Comparison of ENCODE assay signal across 11 cellular contexts in genomic region chr18:31274915-31275314, GRCh38. TPM values are rescaled to one million over a fixed set of nuclear protein-coding genes. Genes with fewer than 3 reads are reported as not detected.
DNase-seq lines count a peak whose midpoint lies in the region; ATAC-seq and TF ChIP-seq lines count a peak whose summit lies in the region.
"Had no signal": no experiment of that assay in that cellular context is flagged by ENCODE, and none has a peak within 500 bp of the region (broad histone marks: within the 10 kb centered on the region; RNA-seq: fewer than 3 reads in every experiment).

No MANE protein-coding gene starts in this region.

- H3K27ac ChIP-seq in HEK293 (ENCODE audit: extremely low read depth, low read depth, low read length) (no peak overlapping the region), VCaP (peak overlapping the region; percentile 63), parathyroid adenoma (peak overlapping the region; percentile 70), endodermal cell (ENCODE audit: low read depth, low read length) (no peak overlapping the region)

- H2AFZ ChIP-seq in parathyroid adenoma = peak overlapping the region; percentile 30

- H3K36me3 ChIP-seq in HEK293 (ENCODE audit: control insufficient read depth in 2 of 2, insufficient read depth in 1 of 2, low read length in 2 of 2) (no peaks in the 10 kb centered on the region), parathyroid adenoma (ENCODE audit: control insufficient read depth, insufficient read depth, low read length) (no peaks in the 10 kb centered on the region), endodermal cell (ENCODE audit: control insufficient read depth, insufficient read depth, low read length) (no peaks in the 10 kb centered on the region)

- H3K27ac Mint-ChIP-seq in endodermal cell = no peak overlapping the region

- ATAC-seq in GM18868 (IDR thresholded peaks at IDR 0.05; ENCODE audit: unreplicated experiment) = no peak

- H3K36me3 Mint-ChIP-seq in endodermal cell (ENCODE audit: low read depth) = no peaks in the 10 kb centered on the region

- no peaks in the 10 kb centered on the region for H3K79me2 ChIP-seq in parathyroid adenoma

- DNase-seq in fibroblast of villous mesenchyme (ENCODE audit: low read depth) (peak; percentile 6), endodermal cell (no peak), SW480 (ENCODE audit: low spot score) (no peak)
- DNase-seq in stimulated activated CD4-positive, alpha-beta T cell treated with anti-CD3 and anti-CD28 coated beads, Interleukin-2, amount 100 ng/mL, for 48 hours = no peak
- DNase-seq: C1 segment of cervical spinal cord, NCI-H1436 had no signal

- no peaks in the 10 kb centered on the region for H3K9me3 Mint-ChIP-seq in endodermal cell

- H3K9ac ChIP-seq in parathyroid adenoma = no peak overlapping the region
- no peak overlapping the region for H3K9ac ChIP-seq in endodermal cell (ENCODE audit: extremely low read depth, low read length, poor library complexity, severe bottlenecking)

- no peaks in the 10 kb centered on the region for H3K27me3 Mint-ChIP-seq in endodermal cell (ENCODE audit: insufficient read depth)

- H3K9me3 ChIP-seq in HEK293 (ENCODE audit: control insufficient read depth, insufficient read depth, low read depth, low read length) = no peaks in the 10 kb centered on the region
- H3K9me3 ChIP-seq in parathyroid adenoma (ENCODE audit: control insufficient read depth, low read length) = no peaks in the 10 kb centered on the region
- H3K9me3 ChIP-seq in endodermal cell (ENCODE audit: control insufficient read depth, low read length) = no peaks in the 10 kb centered on the region

- no peak overlapping the region for H3K4me3 Mint-ChIP-seq in endodermal cell

- WGBS in endodermal cell (ENCODE audit: insufficient coverage in 1 of 2, insufficient read length in 1 of 2), 2 experiments = 64% methylated on average over 2 of the region's 2 CpGs; no CpG with 5 or more reads in 1 of the 2 experiments

- H3K4me3 ChIP-seq in HEK293 (ENCODE audit: low read depth, low read length) (no peak overlapping the region), fibroblast of villous mesenchyme (ENCODE audit: low read depth, low read length) (no peak overlapping the region), parathyroid adenoma (ENCODE audit: low read depth, low read length) (peak overlapping the region; percentile 11), endodermal cell (ENCODE audit: low read length) (no peak overlapping the region)

- H3K27me3 ChIP-seq in parathyroid adenoma (ENCODE audit: control insufficient read depth, insufficient read depth, low read length) (no peaks in the 10 kb centered on the region), endodermal cell (ENCODE audit: control insufficient read depth, insufficient read depth, low read length, poor library complexity, severe bottlenecking) (no peaks in the 10 kb centered on the region)

- CTCF ChIA-PET in HEK293 (lab: Yijun Ruan, JAX) = interaction anchor here (0.6 kb wide), 1 partner anchor 227 kb away, joined by 4 read pairs; no protein-coding TSS in a partner anchor

- POLR2A ChIA-PET in HEK293 (lab: Yijun Ruan, JAX) = no interaction called here

- peak overlapping the region; percentile 42 for H3K4me2 ChIP-seq in parathyroid adenoma (ENCODE audit: low read length)

- no peak for TF ChIP-seq CTCF in HEK293 (tag by site-specific recombination; IDR thresholded peaks at IDR 0.05)
- TF ChIP-seq CTCF in VCaP (conservative IDR thresholded peaks at IDR 0.05) = no peak
- no peak for TF ChIP-seq CTCF in fibroblast of villous mesenchyme (IDR thresholded peaks at IDR 0.05; ENCODE audit: insufficient read depth, low read depth, low read length)
- TF ChIP-seq CTCF in parathyroid adenoma (IDR thresholded peaks at IDR 0.05) = no peak
- TF ChIP-seq CTCF in endodermal cell (conservative IDR thresholded peaks at IDR 0.05) = no peak

- peaks cover 11% of the 10 kb centered on the region for H3K4me1 ChIP-seq in HEK293 (ENCODE audit: control insufficient read depth, insufficient read depth, low read length)
- peaks cover 28% of the 10 kb centered on the region for H3K4me1 ChIP-seq in parathyroid adenoma
- no peaks in the 10 kb centered on the region for H3K4me1 ChIP-seq in endodermal cell (ENCODE audit: control insufficient read depth, insufficient read depth, low read length)

- H3K4me1 Mint-ChIP-seq in endodermal cell = peaks cover 14% of the 10 kb centered on the region

TF ChIP-seq in HEK293, 187 proteins besides CTCF, POLR2A, EP300 and RAD21:
- TF ChIP-seq ZNF571 (tag by site-specific recombination; IDR thresholded peaks at IDR 0.05) (no peak), IKZF3 (tag by site-specific recombination; IDR thresholded peaks at IDR 0.05) (peak; percentile 74), ZNF843 (tag by site-specific recombination; IDR thresholded peaks at IDR 0.05) (0 out of 2 replicates have a peak, but pooled peaks have one; percentile 26), MZF1 (tag by site-specific recombination; IDR thresholded peaks at IDR 0.05; ENCODE audit: borderline replicate concordance) (no peak), ZNF791 (tag by site-specific recombination; IDR thresholded peaks at IDR 0.05) (no peak), ZNF366 (tag by site-specific recombination; conservative IDR thresholded peaks at IDR 0.05) (peak; percentile 44; the same call in 1 of the 2 replicates), ZNF324 (tag by site-specific recombination; IDR thresholded peaks at IDR 0.05) (no peak), ZNF623 (tag by site-specific recombination; IDR thresholded peaks at IDR 0.05) (no peak), ZNF677 (tag by site-specific recombination; IDR thresholded peaks at IDR 0.05) (no peak), FEZF1 (tag by site-specific recombination; IDR thresholded peaks at IDR 0.05) (no peak), ZNF302 (tag by site-specific recombination; IDR thresholded peaks at IDR 0.05; ENCODE audit: low read depth) (no peak), GLIS1 (tag by site-specific recombination; IDR thresholded peaks at IDR 0.05) (peak; percentile 68), PRDM1 (tag by site-specific recombination; IDR thresholded peaks at IDR 0.05) (0 out of 2 replicates have a peak, but pooled peaks have one; percentile 33), KLF9 (tag by site-specific recombination; IDR thresholded peaks at IDR 0.05; ENCODE audit: low read depth) (0 out of 2 replicates have a peak, but pooled peaks have one; percentile 32), ZBTB48 (tag by site-specific recombination; IDR thresholded peaks at IDR 0.05) (no peak), KLF1 (tag by site-specific recombination; IDR thresholded peaks at IDR 0.05) (peak; percentile 68), TCF7L2 (IDR thresholded peaks at IDR 0.05; ENCODE audit: borderline replicate concordance, low read depth, low read length) (peak; percentile 65; the same call in 1 of the 2 replicates), GFI1B (tag by site-specific recombination; IDR thresholded peaks at IDR 0.05) (0 out of 2 replicates have a peak, but pooled peaks have one; percentile 21), ZNF624 (tag by site-specific recombination; IDR thresholded peaks at IDR 0.05) (no peak), WT1 (tag by site-specific recombination; IDR thresholded peaks at IDR 0.05) (peak; percentile 27; the same call in 1 of the 2 replicates), ZNF335 (tag by site-specific recombination; conservative IDR thresholded peaks at IDR 0.05) (peak; percentile 79)
- TF ChIP-seq, protein P1, sequence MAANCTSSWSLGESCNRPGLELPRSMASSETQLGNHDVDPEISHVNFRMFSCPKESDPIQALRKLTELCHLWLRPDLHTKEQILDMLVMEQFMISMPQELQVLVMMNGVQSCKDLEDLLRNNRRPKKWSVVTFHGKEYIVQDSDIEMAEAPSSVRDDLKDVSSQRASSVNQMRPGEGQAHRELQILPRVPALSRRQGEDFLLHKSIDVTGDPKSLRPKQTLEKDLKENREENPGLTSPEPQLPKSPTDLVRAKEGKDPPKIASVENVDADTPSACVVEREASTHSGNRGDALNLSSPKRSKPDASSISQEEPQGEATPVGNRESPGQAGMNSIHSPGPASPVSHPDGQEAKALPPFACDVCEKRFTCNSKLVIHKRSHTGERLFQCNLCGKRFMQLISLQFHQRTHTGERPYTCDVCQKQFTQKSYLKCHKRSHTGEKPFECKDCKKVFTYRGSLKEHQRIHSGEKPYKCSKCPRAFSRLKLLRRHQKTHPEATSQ (tag by site-specific recombination; IDR thresholded peaks at IDR 0.05) = no peak
- TF ChIP-seq, protein P2, sequence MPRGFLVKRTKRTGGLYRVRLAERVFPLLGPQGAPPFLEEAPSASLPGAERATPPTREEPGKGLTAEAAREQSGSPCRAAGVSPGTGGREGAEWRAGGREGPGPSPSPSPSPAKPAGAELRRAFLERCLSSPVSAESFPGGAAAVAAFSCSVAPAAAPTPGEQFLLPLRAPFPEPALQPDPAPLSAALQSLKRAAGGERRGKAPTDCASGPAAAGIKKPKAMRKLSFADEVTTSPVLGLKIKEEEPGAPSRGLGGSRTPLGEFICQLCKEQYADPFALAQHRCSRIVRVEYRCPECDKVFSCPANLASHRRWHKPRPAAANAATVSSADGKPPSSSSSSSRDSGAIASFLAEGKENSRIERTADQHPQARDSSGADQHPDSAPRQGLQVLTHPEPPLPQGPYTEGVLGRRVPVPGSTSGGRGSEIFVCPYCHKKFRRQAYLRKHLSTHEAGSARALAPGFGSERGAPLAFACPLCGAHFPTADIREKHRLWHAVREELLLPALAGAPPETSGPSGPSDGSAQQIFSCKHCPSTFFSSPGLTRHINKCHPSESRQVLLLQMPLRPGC (tag by site-specific recombination; IDR thresholded peaks at IDR 0.05) = peak; percentile 59; the same call in 1 of the 2 replicates
- TF ChIP-seq, protein P3, sequence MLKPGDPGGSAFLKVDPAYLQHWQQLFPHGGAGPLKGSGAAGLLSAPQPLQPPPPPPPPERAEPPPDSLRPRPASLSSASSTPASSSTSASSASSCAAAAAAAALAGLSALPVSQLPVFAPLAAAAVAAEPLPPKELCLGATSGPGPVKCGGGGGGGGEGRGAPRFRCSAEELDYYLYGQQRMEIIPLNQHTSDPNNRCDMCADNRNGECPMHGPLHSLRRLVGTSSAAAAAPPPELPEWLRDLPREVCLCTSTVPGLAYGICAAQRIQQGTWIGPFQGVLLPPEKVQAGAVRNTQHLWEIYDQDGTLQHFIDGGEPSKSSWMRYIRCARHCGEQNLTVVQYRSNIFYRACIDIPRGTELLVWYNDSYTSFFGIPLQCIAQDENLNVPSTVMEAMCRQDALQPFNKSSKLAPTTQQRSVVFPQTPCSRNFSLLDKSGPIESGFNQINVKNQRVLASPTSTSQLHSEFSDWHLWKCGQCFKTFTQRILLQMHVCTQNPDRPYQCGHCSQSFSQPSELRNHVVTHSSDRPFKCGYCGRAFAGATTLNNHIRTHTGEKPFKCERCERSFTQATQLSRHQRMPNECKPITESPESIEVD (tag by site-specific recombination; IDR thresholded peaks at IDR 0.05) = peak; percentile 86

RNA-seq across cellular contexts. Expression of gene DSG1, which starts 43.0 kb away (rescaled TPM):
- total RNA-seq in fibroblast of villous mesenchyme (not detected in 2 replicates), endodermal cell (not detected)
- not detected for polyA plus RNA-seq in endodermal cell (2013, experiment 1 of 2)
- polyA plus RNA-seq in endodermal cell (2013, experiment 2 of 2) = not detected
- total RNA-seq: dermis microvascular lymphatic vessel endothelial cell had no signal

Comparison
In these comparisons a context has a peak if more than half of its experiments do, and no peak if none do; other contexts are left out.
1. H3K27ac ChIP-seq: peak in VCaP (single experiment) and parathyroid adenoma (single experiment); none in HEK293 (single experiment) and endodermal cell (single experiment).